Comparison of ENCODE assay signal across 1 cellular context in the genomic region with DNA sequence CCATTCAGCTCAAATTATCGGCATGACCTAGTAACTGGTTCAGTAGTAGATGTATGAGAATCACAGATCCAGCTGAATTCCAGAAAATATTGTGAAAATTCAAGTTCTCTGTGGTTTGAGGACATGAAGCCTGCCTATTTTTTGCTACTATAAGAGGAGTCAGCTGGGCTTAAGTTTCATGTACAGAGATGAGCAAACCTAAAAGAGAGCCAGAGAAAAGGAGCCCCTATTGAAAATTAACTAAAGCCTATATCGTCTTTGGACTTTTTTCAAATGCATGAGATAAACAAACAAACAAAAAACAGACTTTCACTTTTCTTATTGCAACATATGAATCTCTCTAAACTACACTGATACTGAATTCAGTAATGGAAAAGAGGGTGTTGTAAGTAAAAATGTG.
TF ChIP-seq lines count a peak whose summit lies in the region.

No MANE protein-coding gene starts in this region.

TF ChIP-seq in GM23338, 12 proteins besides CTCF, POLR2A, EP300 and RAD21 (continued from another document):
- TF ChIP-seq, protein P1, sequence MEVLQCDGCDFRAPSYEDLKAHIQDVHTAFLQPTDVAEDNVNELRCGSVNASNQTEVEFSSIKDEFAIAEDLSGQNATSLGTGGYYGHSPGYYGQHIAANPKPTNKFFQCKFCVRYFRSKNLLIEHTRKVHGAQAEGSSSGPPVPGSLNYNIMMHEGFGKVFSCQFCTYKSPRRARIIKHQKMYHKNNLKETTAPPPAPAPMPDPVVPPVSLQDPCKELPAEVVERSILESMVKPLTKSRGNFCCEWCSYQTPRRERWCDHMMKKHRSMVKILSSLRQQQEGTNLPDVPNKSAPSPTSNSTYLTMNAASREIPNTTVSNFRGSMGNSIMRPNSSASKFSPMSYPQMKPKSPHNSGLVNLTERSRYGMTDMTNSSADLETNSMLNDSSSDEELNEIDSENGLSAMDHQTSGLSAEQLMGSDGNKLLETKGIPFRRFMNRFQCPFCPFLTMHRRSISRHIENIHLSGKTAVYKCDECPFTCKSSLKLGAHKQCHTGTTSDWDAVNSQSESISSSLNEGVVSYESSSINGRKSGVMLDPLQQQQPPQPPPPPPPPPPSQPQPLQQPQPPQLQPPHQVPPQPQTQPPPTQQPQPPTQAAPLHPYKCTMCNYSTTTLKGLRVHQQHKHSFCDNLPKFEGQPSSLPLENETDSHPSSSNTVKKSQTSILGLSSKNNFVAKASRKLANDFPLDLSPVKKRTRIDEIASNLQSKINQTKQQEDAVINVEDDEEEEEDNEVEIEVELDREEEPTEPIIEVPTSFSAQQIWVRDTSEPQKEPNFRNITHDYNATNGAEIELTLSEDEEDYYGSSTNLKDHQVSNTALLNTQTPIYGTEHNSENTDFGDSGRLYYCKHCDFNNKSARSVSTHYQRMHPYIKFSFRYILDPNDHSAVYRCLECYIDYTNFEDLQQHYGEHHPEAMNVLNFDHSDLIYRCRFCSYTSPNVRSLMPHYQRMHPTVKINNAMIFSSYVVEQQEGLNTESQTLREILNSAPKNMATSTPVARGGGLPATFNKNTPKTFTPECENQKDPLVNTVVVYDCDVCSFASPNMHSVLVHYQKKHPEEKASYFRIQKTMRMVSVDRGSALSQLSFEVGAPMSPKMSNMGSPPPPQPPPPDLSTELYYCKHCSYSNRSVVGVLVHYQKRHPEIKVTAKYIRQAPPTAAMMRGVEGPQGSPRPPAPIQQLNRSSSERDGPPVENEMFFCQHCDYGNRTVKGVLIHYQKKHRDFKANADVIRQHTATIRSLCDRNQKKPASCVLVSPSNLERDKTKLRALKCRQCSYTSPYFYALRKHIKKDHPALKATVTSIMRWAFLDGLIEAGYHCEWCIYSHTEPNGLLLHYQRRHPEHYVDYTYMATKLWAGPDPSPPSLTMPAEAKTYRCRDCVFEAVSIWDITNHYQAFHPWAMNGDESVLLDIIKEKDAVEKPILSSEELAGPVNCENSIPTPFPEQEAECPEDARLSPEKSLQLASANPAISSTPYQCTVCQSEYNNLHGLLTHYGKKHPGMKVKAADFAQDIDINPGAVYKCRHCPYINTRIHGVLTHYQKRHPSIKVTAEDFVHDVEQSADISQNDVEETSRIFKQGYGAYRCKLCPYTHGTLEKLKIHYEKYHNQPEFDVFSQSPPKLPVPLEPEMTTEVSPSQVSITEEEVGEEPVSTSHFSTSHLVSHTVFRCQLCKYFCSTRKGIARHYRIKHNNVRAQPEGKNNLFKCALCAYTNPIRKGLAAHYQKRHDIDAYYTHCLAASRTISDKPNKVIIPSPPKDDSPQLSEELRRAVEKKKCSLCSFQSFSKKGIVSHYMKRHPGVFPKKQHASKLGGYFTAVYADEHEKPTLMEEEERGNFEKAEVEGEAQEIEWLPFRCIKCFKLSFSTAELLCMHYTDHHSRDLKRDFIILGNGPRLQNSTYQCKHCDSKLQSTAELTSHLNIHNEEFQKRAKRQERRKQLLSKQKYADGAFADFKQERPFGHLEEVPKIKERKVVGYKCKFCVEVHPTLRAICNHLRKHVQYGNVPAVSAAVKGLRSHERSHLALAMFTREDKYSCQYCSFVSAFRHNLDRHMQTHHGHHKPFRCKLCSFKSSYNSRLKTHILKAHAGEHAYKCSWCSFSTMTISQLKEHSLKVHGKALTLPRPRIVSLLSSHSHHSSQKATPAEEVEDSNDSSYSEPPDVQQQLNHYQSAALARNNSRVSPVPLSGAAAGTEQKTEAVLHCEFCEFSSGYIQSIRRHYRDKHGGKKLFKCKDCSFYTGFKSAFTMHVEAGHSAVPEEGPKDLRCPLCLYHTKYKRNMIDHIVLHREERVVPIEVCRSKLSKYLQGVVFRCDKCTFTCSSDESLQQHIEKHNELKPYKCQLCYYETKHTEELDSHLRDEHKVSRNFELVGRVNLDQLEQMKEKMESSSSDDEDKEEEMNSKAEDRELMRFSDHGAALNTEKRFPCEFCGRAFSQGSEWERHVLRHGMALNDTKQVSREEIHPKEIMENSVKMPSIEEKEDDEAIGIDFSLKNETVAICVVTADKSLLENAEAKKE (CRISPR knock-in tag; IDR thresholded peaks at IDR 0.05): no peak
